ENCODE assay signal across 9 cellular contexts in genomic region chr11:93236741-93237675, GRCh38. TPM values are rescaled to one million over a fixed set of nuclear protein-coding genes. Genes with fewer than 3 reads are reported as not detected.
DNase-seq lines count a peak whose midpoint lies in the region; ATAC-seq, FAIRE-seq and TF ChIP-seq lines count a peak whose summit lies in the region.
"Had no signal": no experiment of that assay in that cellular context is flagged by ENCODE, and none has a peak within 500 bp of the region (broad histone marks: within the 10 kb centered on the region; RNA-seq: fewer than 3 reads in every experiment).

No MANE protein-coding gene starts in this region.

- H3K9me3 ChIP-seq in pancreas, result no peaks in the 10 kb centered on the region

- FAIRE-seq in D721Med (lab: Jason Lieb, UNC) (no peak), pancreas (lab: Jason Lieb, UNC) (peak; percentile 9)

- 25 to 29% methylated on average over 10 of the region's 10 CpGs for WGBS in pancreas, 2 donors

- H3K4me3 ChIP-seq in fibroblast of pulmonary artery (replicated peaks; ENCODE audit: low read depth, low read length) (no peak overlapping the region), pancreas (no peak overlapping the region)
- H3K4me3 ChIP-seq: skin epidermis had no signal

- no peak for DNase-seq in D721Med (ENCODE audit: insufficient read length, low spot score)
- DNase-seq in RPMI8226, result peak; percentile 44
- peak; percentile 57 for DNase-seq in fibroblast of pulmonary artery (ENCODE audit: low read depth)
- DNase-seq in pancreas, result peak in 3 of 6 donors; percentile 20 to 41 (median 32)
- no peak for DNase-seq in NCI-H1694 (lab: John Stamatoyannopoulos, UW)
- no peak for DNase-seq in activated naive CD4-positive, alpha-beta T cell treated with Interleukin-2 at 50 U/mL for 16 hours

- peak; percentile 64 for ATAC-seq in GM19035 (IDR thresholded peaks at IDR 0.05; ENCODE audit: unreplicated experiment)
- ATAC-seq in HG03520 (IDR thresholded peaks at IDR 0.05; ENCODE audit: unreplicated experiment), result peak; percentile 69
- peak; percentile 57 to 90 (median 81) for ATAC-seq in pancreas

- no peak overlapping the region for H3K27ac ChIP-seq in pancreas
- H3K27ac ChIP-seq: skin epidermis had no signal

- H3K27me3 ChIP-seq in pancreas, result no peaks in the 10 kb centered on the region

- H3K4me1 ChIP-seq in pancreas, result peaks cover 0 to 5% (median 0%) of the 10 kb centered on the region in 3 donors

- TF ChIP-seq CTCF in D721Med (IDR thresholded peaks at IDR 0.05; ENCODE audit: insufficient read depth, missing control alignments) (peak; percentile 45), fibroblast of pulmonary artery (IDR thresholded peaks at IDR 0.05; ENCODE audit: low read length, missing control alignments) (peak; percentile 70), pancreas (IDR thresholded peaks at IDR 0.05) (peak in 3 of 4 donors; percentile 15 to 31 (median 22))

- intact Hi-C loops in pancreas (cut with DNase I), result loop anchor here (5.0 to 10.0 kb wide), 3 partner anchors 308 to 418 kb away; partner anchors contain the start of gene SMCO4 (in 3 of the 3)

- H3K36me3 ChIP-seq in pancreas, result no peaks in the 10 kb centered on the region

RNA-seq across cellular contexts. Expression of gene SLC36A4, which starts 39.2 kb away (rescaled TPM):
- 1 to 10 TPM; 4.4 to 10.0 (median 5.1) TPM for total RNA-seq in pancreas
- 1 to 10 TPM; 1.8 to 8.0 TPM for polyA plus RNA-seq in pancreas

Comparison
In these comparisons a context has a peak if more than half of its experiments do, and no peak if none do; other contexts are left out.
1. DNase-seq: peak in RPMI8226 (single experiment) and fibroblast of pulmonary artery (single experiment); none in D721Med (single experiment), NCI-H1694 (single experiment) and activated naive CD4-positive, alpha-beta T cell treated with Interleukin-2 at 50 U/mL for 16 hours (single experiment).
2. Peak in every context shown above with its lines, with median percentiles within 50 percentile points of each other: CTCF ChIP-seq and ATAC-seq.